ENCODE assay signal across 10 cellular contexts in genomic region chr19:13979224-13979623, GRCh38. TPM values are rescaled to one million over a fixed set of nuclear protein-coding genes. Genes with fewer than 3 reads are reported as not detected.
DNase-seq lines count a peak whose midpoint lies in the region; ATAC-seq and TF ChIP-seq lines count a peak whose summit lies in the region.
"Had no signal": no experiment of that assay in that cellular context is flagged by ENCODE, and none has a peak within 500 bp of the region (broad histone marks: within the 10 kb centered on the region; RNA-seq: fewer than 3 reads in every experiment).

No MANE protein-coding gene starts in this region.

- intact Hi-C loops in testis (cut with DNase I; ENCODE audit: low total_unique reads), result no loop called here

- H3K36me3 Mint-ChIP-seq in endothelial cell (ENCODE audit: low read depth, unreplicated experiment), result peaks cover 10% of the 10 kb centered on the region

- H3K4me3 Mint-ChIP-seq in endothelial cell (ENCODE audit: unreplicated experiment), result no peak overlapping the region

- H3K36me3 ChIP-seq in duodenal mucosa (ENCODE audit: control insufficient read depth in 1 of 2, insufficient read depth in 2 of 2, low read length in 2 of 2), result peaks cover 9 to 22% of the 10 kb centered on the region in 2 donors
- peaks cover 0 to 26% of the 10 kb centered on the region in 2 donors for H3K36me3 ChIP-seq in lung (ENCODE audit: control insufficient read depth in 2 of 2, insufficient read depth in 2 of 2, low read length in 2 of 2)
- H3K36me3 ChIP-seq in testis (ENCODE audit: low read depth, missing control alignments), result no peaks in the 10 kb centered on the region

- H3K4me1 ChIP-seq in duodenal mucosa (ENCODE audit: control insufficient read depth in 1 of 2, insufficient read depth in 2 of 2, low read length in 2 of 2) (peaks cover 7 to 15% of the 10 kb centered on the region in 2 donors), lung (ENCODE audit: control insufficient read depth in 2 of 2, insufficient read depth in 2 of 2, low read length in 2 of 2) (peaks cover 0 to 7% of the 10 kb centered on the region in 2 donors), testis (peaks cover 5% of the 10 kb centered on the region)

- WGBS in lung, 2 donors, result 5 to 16% methylated on average over 13 of the region's 13 CpGs
- 20 to 33% methylated on average over 1 to 13 of the region's 13 CpGs for WGBS in testis, 2 donors

- H3K4me3 ChIP-seq in duodenal mucosa (ENCODE audit: low read depth in 1 of 2, low read length in 2 of 2), result peak overlapping the region; percentile 22 to 43
- H3K4me3 ChIP-seq in lung, result no peak overlapping the region
- H3K4me3 ChIP-seq in testis, result peak overlapping the region; percentile 49 to 50

- H3K27me3 Mint-ChIP-seq in endothelial cell (ENCODE audit: unreplicated experiment), result peaks cover 10% of the 10 kb centered on the region

- no peak for TF ChIP-seq CTCF in lung (IDR thresholded peaks at IDR 0.05; ENCODE audit: control extremely low read depth, extremely low read depth)
- TF ChIP-seq CTCF in testis (IDR thresholded peaks at IDR 0.05), result no peak
- no peak for TF ChIP-seq CTCF in endothelial cell (IDR thresholded peaks at IDR 0.05; ENCODE audit: unreplicated experiment)

- H3K27ac ChIP-seq in duodenal mucosa (ENCODE audit: low read depth, low read length) (no peak overlapping the region), lung (ENCODE audit: low read depth in 1 of 2, low read length in 1 of 2) (peak overlapping the region; percentile 63 to 74), testis (peak overlapping the region in 1 of 2 donors; percentile 85)

- no peak for ATAC-seq in lung (ENCODE audit: insufficient read depth, low FRiP score)

- H3K27me3 ChIP-seq in duodenal mucosa (ENCODE audit: control insufficient read depth in 1 of 2, insufficient read depth in 2 of 2, low read length in 2 of 2), result no peaks in the 10 kb centered on the region
- H3K27me3 ChIP-seq in lung (ENCODE audit: control insufficient read depth, insufficient read depth), result no peaks in the 10 kb centered on the region
- H3K27me3 ChIP-seq in testis, result no peaks in the 10 kb centered on the region

- peak overlapping the region; percentile 18 for H3K9ac ChIP-seq in duodenal mucosa (ENCODE audit: low read depth in 1 of 2, low read length in 2 of 2)

- no peak for TF ChIP-seq POLR2A in testis (IDR thresholded peaks at IDR 0.05)

- DNase-seq in NCI-H146 treated with DMSO at 0.1 percent for 48 hours (lab: John Stamatoyannopoulos, UW; ENCODE audit: unreplicated experiment) (peak; percentile 10), lung (ENCODE audit: low spot score) (no peak), testis (no peak), endothelial cell (ENCODE audit: low spot score) (no peak), DMS 273 (lab: John Stamatoyannopoulos, UW; ENCODE audit: unreplicated experiment) (no peak)
- DNase-seq in activated CD4-positive, alpha-beta T cell treated with anti-CD3 and anti-CD28 coated beads, Interleukin-2, amount 50 U/mL, for 4 hours, result no peak
- DNase-seq: IMR-90 had no signal

- no peak overlapping the region for H3K27ac Mint-ChIP-seq in endothelial cell (ENCODE audit: unreplicated experiment)

- H3K9me3 ChIP-seq in duodenal mucosa (ENCODE audit: control insufficient read depth in 1 of 2, low read length in 2 of 2), result no peaks in the 10 kb centered on the region
- H3K9me3 ChIP-seq in lung (ENCODE audit: control insufficient read depth in 2 of 2, insufficient read depth in 1 of 2, low read length in 1 of 2), result no peaks in the 10 kb centered on the region
- H3K9me3 ChIP-seq in testis, result no peaks in the 10 kb centered on the region

- H3K9me3 Mint-ChIP-seq in endothelial cell (ENCODE audit: unreplicated experiment), result no peaks in the 10 kb centered on the region

- peaks cover 9% of the 10 kb centered on the region for H3K4me1 Mint-ChIP-seq in endothelial cell (ENCODE audit: unreplicated experiment)

RNA-seq across cellular contexts. Expression of gene RFX1, which starts 26.9 kb away (rescaled TPM):
- total RNA-seq in lung, result 10 to 100 TPM; 10.1 to 18.6 TPM
- 1 to 10 TPM; 5.7 to 5.9 TPM for polyA plus RNA-seq in lung
- total RNA-seq in testis, result 10 to 100 TPM; 18.3 to 24.2 TPM
- 40.9 TPM for polyA plus RNA-seq in testis (ENCODE audit: insufficient read depth, low read depth, low replicate concordance)
- 16.2 TPM for total RNA-seq in endothelial cell (ENCODE audit: unreplicated experiment)

RNA-seq across cellular contexts. Expression of gene DCAF15, which starts 26.9 kb away (rescaled TPM):
- 10 to 100 TPM; 13.8 to 37.9 TPM for total RNA-seq in lung
- 10 to 100 TPM; 29.0 to 56.1 TPM for polyA plus RNA-seq in lung
- total RNA-seq in testis, result 10 to 100 TPM; 79.3 to 82.6 TPM
- polyA plus RNA-seq in testis (ENCODE audit: insufficient read depth, low read depth, low replicate concordance), result 151 TPM
- total RNA-seq in endothelial cell (ENCODE audit: unreplicated experiment), result 53.0 TPM

RNA-seq across cellular contexts. Expression of gene PODNL1, which starts 41.0 kb away (rescaled TPM):
- total RNA-seq in lung, result 1 to 10 TPM in 1 of 2 donors, under 1 TPM in 1; 0.88 to 6.4 TPM
- polyA plus RNA-seq in lung, result under 1 TPM; 0.55 to 0.95 TPM
- total RNA-seq in testis, result 10 to 100 TPM; 12.6 to 14.6 TPM
- 5.8 TPM for polyA plus RNA-seq in testis (ENCODE audit: insufficient read depth, low read depth, low replicate concordance)
- total RNA-seq in endothelial cell (ENCODE audit: unreplicated experiment), result not detected
- polyA plus RNA-seq: neural cell had no signal

RNA-seq across cellular contexts. Expression of gene RLN3, which starts 48.7 kb away (rescaled TPM):
- total RNA-seq in lung (under 1 TPM in 1 of 2 donors, not detected in 1; 0.52 TPM), testis (not detected), endothelial cell (ENCODE audit: unreplicated experiment) (not detected)
- polyA plus RNA-seq in lung (under 1 TPM in 1 of 2 donors, not detected in 1; 0.50 TPM), testis (ENCODE audit: insufficient read depth, low read depth, low replicate concordance) (1.7 TPM)
- total RNA-seq: dermis blood vessel endothelial cell, IMR-90 had no signal
- polyA plus RNA-seq: IMR-90, neural cell had no signal

RNA-seq across cellular contexts. Expression of gene IL27RA, which starts 52.3 kb away (rescaled TPM):
- 10 to 100 TPM in 1 of 2 donors, 1 to 10 TPM in 1; 8.4 to 21.5 TPM for total RNA-seq in lung
- 10 to 100 TPM in 1 of 2 donors, 1 to 10 TPM in 1; 7.0 to 22.7 TPM for polyA plus RNA-seq in lung
- 1 to 10 TPM; 3.5 to 4.9 TPM for total RNA-seq in testis
- 5.2 TPM for polyA plus RNA-seq in testis (ENCODE audit: insufficient read depth, low read depth, low replicate concordance)
- 6.3 TPM for total RNA-seq in endothelial cell (ENCODE audit: unreplicated experiment)
